In the genomic region with DNA sequence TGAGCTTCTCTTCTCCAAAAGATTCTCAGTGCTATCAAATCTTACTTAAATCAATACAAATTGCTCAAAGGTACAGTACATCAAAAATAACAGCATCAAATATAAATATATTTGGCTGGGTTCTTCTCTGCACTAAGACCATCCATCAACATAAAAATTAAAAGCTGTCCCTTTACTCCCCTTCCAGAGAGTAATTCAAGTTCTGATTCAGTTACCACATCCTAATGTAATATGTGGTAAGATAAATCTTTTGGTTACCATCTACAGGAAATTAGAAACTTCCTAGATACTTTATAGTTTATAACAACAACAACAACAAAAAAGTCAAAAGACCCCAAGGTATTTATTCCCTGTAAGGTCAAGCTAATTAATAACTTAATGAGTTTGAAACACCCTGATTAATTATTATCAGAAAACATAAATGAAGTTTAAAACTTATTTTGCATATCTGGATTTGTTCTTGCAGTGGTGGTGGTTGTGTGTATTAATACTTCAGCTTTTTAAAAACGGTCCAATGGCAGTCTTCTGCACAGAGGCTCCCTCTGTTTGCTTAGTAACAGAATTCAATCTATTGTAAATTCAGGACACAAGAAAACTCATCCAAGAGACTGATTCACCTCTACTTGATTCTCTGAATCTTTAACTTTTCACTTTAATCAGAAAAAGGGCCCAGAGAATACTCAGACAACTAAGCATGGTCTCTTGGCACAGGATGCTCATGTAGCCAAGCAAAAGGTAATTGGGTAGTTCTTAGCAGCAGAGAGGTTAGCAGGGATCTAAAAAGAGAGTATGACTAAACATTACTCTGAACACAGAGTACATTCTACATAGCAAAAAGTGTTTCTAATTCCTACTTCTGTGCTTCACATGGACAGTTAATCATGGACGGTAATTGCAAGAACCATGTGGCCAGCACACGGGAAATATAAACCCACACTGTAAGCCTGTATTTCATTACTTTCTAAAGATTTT, we compare ENCODE assay signal across 10 cellular contexts. TPM values are rescaled to one million over a fixed set of nuclear protein-coding genes. Genes with fewer than 3 reads are reported as not detected.
A peak's percentile ranks its signal among the peaks of the same experiment; 100 is the strongest.
DNase-seq lines count a peak whose midpoint lies in the region; ATAC-seq and TF ChIP-seq lines count a peak whose summit lies in the region.
"Had no signal": no experiment of that assay in that cellular context is flagged by ENCODE, and none has a peak within 500 bp of the region (broad histone marks: within the 10 kb centered on the region; RNA-seq: fewer than 3 reads in every experiment).

No MANE protein-coding gene starts in this region.

- H3K9me3 Mint-ChIP-seq in activated T-cell treated with anti-CD3 and anti-CD28 coated beads, Interleukin-2, amount 50 U/mL, for 72 hours = no peaks in the 10 kb centered on the region
- no peaks in the 10 kb centered on the region for H3K9me3 Mint-ChIP-seq in Caco-2 (ENCODE audit: unreplicated experiment)

- CTCF ChIA-PET in Caco-2 (lab: Charles Lee) = interaction anchor here (1.2 to 1.6 kb wide), 2 partner anchors 20 to 35 kb away, joined by 3 to 6 read pairs; partner anchors contain the start of gene DIAPH1

- H3K4me1 ChIP-seq in gastroesophageal sphincter = peaks cover 0 to 14% (median 2%) of the 10 kb centered on the region in 3 donors
- H3K4me1 ChIP-seq in stomach smooth muscle (ENCODE audit: control insufficient read depth, insufficient read depth, low read length) = peaks cover 6% of the 10 kb centered on the region
- H3K4me1 ChIP-seq in Caco-2 = no peaks in the 10 kb centered on the region

- H3K9me3 ChIP-seq in T-helper 17 cell (ENCODE audit: control insufficient read depth, low read length, poor library complexity, severe bottlenecking) = no peaks in the 10 kb centered on the region
- H3K9me3 ChIP-seq in gastroesophageal sphincter = no peaks in the 10 kb centered on the region
- H3K9me3 ChIP-seq in stomach smooth muscle (ENCODE audit: control insufficient read depth in 2 of 2, low read length in 2 of 2) = no peaks in the 10 kb centered on the region
- no peaks in the 10 kb centered on the region for H3K9me3 ChIP-seq in Caco-2

- H3K4me3 ChIP-seq in gastroesophageal sphincter = no peak overlapping the region
- no peak overlapping the region for H3K4me3 ChIP-seq in stomach smooth muscle (ENCODE audit: low read length in 2 of 2)
- H3K4me3 ChIP-seq in Caco-2 (ENCODE audit: low read depth, low read length) = no peak overlapping the region

- H3K36me3 ChIP-seq in gastroesophageal sphincter = peaks cover 0 to 7% of the 10 kb centered on the region in 2 donors
- no peaks in the 10 kb centered on the region for H3K36me3 ChIP-seq in stomach smooth muscle (ENCODE audit: control insufficient read depth in 2 of 2, insufficient read depth in 2 of 2, low read length in 2 of 2)
- H3K36me3 ChIP-seq in Caco-2 (ENCODE audit: control insufficient read depth, insufficient read depth, low read length) = 0 out of 2 replicates have a peak, but pooled peaks cover 1% of the 10 kb centered on the region

- no peak for DNase-seq in activated T-cell treated with anti-CD3 and anti-CD28 coated beads, Interleukin-2, amount 50 U/mL, for 72 hours
- DNase-seq in activated T-cell treated with anti-CD3 and anti-CD28 coated beads, Interleukin-2, amount 50 U/mL, for 1 hour = no peak
- DNase-seq in T-helper 17 cell (no peak), Caco-2 (no peak), HT-29 (ENCODE audit: low spot score) (no peak)
- DNase-seq: NCI-H1417 had no signal

- peak; percentile 72 to 84 for ATAC-seq in activated T-cell treated with anti-CD3 and anti-CD28 coated beads, Interleukin-2, amount 50 U/mL, for 72 hours (replicated peaks in 1 of 2)
- peak; percentile 60 for ATAC-seq in T-helper 17 cell
- ATAC-seq in gastroesophageal sphincter = peak; percentile 43
- ATAC-seq in HG02610 (IDR thresholded peaks at IDR 0.05; ENCODE audit: unreplicated experiment) = no peak
- ATAC-seq: HCT116 had no signal

- H3K27me3 Mint-ChIP-seq in activated T-cell treated with anti-CD3 and anti-CD28 coated beads, Interleukin-2, amount 50 U/mL, for 72 hours (ENCODE audit: low read depth) = no peaks in the 10 kb centered on the region
- H3K27me3 Mint-ChIP-seq in T-helper 17 cell (no peaks in the 10 kb centered on the region), Caco-2 (ENCODE audit: insufficient read depth, unreplicated experiment) (no peaks in the 10 kb centered on the region)

- no peak for TF ChIP-seq CTCF in gastroesophageal sphincter (IDR thresholded peaks at IDR 0.05)
- TF ChIP-seq CTCF in Caco-2 (IDR thresholded peaks at IDR 0.05; ENCODE audit: insufficient read depth in 1 of 2, low read depth in 1 of 2, low read length in 1 of 2, severe bottlenecking in 1 of 2, unreplicated experiment in 1 of 2) = no peak

- peak overlapping the region; percentile 92 for H3K27ac Mint-ChIP-seq in activated T-cell treated with anti-CD3 and anti-CD28 coated beads, Interleukin-2, amount 50 U/mL, for 72 hours
- H3K27ac Mint-ChIP-seq in T-helper 17 cell (peak overlapping the region; percentile 96), Caco-2 (ENCODE audit: unreplicated experiment) (no peak overlapping the region)

- no TSS peak for BruUV-seq in Caco-2 (replicated peaks; lab: Mats Ljungman, UMichigan)

- POLR2A ChIA-PET in Caco-2 (lab: Charles Lee) = no interaction called here

- H3K4me1 Mint-ChIP-seq in activated T-cell treated with anti-CD3 and anti-CD28 coated beads, Interleukin-2, amount 50 U/mL, for 72 hours (ENCODE audit: low read depth) = peaks cover 73% of the 10 kb centered on the region
- H3K4me1 Mint-ChIP-seq in T-helper 17 cell (peaks cover 47% of the 10 kb centered on the region), Caco-2 (ENCODE audit: low read depth, unreplicated experiment) (peaks cover 12% of the 10 kb centered on the region)

- H3K9ac ChIP-seq in stomach smooth muscle (ENCODE audit: low read length in 2 of 2) = peak overlapping the region in 1 of 2 donors; percentile 29

- TF ChIP-seq EP300 in gastroesophageal sphincter (IDR thresholded peaks at IDR 0.05) = no peak

- WGBS in gastroesophageal sphincter (ENCODE audit: low coverage in 1 of 2), 2 donors = 38 to 55% methylated on average over 3 of the region's 3 CpGs

- H3K27me3 ChIP-seq in gastroesophageal sphincter (no peaks in the 10 kb centered on the region), stomach smooth muscle (ENCODE audit: control insufficient read depth in 1 of 2, insufficient read depth in 2 of 2, low read length in 2 of 2) (no peaks in the 10 kb centered on the region), Caco-2 (replicated peaks; ENCODE audit: control insufficient read depth, insufficient read depth, low read length) (no peaks in the 10 kb centered on the region)

- TF ChIP-seq POLR2A in gastroesophageal sphincter (IDR thresholded peaks at IDR 0.05) = no peak

- H3K27ac ChIP-seq in gastroesophageal sphincter (peak overlapping the region in 2 of 4 donors; percentile 13 to 22), stomach smooth muscle (ENCODE audit: low read length) (peak overlapping the region; percentile 58)

- intact Hi-C loops in Caco-2 (cut with micrococcal nuclease; ENCODE audit: unreplicated experiment) = no loop called here

- H3K36me3 Mint-ChIP-seq in activated T-cell treated with anti-CD3 and anti-CD28 coated beads, Interleukin-2, amount 50 U/mL, for 72 hours (ENCODE audit: insufficient read depth in 2 of 2) = peaks cover 0 to 3% of the 10 kb centered on the region in 2 donors
- H3K36me3 Mint-ChIP-seq in T-helper 17 cell (ENCODE audit: low read depth) (peaks cover 2% of the 10 kb centered on the region), Caco-2 (ENCODE audit: insufficient read depth, unreplicated experiment) (peaks cover 17% of the 10 kb centered on the region)

- peak overlapping the region in 1 of 2 donors; percentile 49 for H3K4me3 Mint-ChIP-seq in activated T-cell treated with anti-CD3 and anti-CD28 coated beads, Interleukin-2, amount 50 U/mL, for 72 hours
- H3K4me3 Mint-ChIP-seq in T-helper 17 cell (peak overlapping the region; percentile 39), Caco-2 (ENCODE audit: unreplicated experiment) (no peak overlapping the region)

RNA-seq across cellular contexts. Expression of gene DIAPH1, which starts 20.1 kb away (rescaled TPM):
- 100 to 1,000 TPM; 162 to 165 TPM for total RNA-seq in activated T-cell treated with anti-CD3 and anti-CD28 coated beads, Interleukin-2, amount 50 U/mL, for 72 hours
- total RNA-seq in T-helper 17 cell = 100 to 1,000 TPM; 256 to 327 TPM
- total RNA-seq in gastroesophageal sphincter = 10 to 100 TPM; 35.2 to 62.3 (median 53.4) TPM
- total RNA-seq in Caco-2 (2022) = 161 and 167 TPM in 2 replicates
- 52.1 and 74.7 TPM in 2 replicates for total RNA-seq in HT-29 (2014; rRNA removed; shearing (Covaris generic))

RNA-seq across cellular contexts. Expression of gene HDAC3, which starts 38.0 kb away (rescaled TPM):
- 10 to 100 TPM; 64.1 to 69.2 TPM for total RNA-seq in activated T-cell treated with anti-CD3 and anti-CD28 coated beads, Interleukin-2, amount 50 U/mL, for 72 hours
- 10 to 100 TPM; 67.7 to 79.2 TPM for total RNA-seq in T-helper 17 cell
- total RNA-seq in gastroesophageal sphincter = 10 to 100 TPM; 35.4 to 77.8 (median 37.7) TPM
- total RNA-seq in Caco-2 (2022) = 73.0 and 74.5 TPM in 2 replicates
- 69.8 and 84.9 TPM in 2 replicates for total RNA-seq in HT-29 (2014; rRNA removed; shearing (Covaris generic))

RNA-seq across cellular contexts. Expression of gene RELL2, which starts 38.1 kb away (rescaled TPM):
- 10 to 100 TPM; 14.6 to 19.5 TPM for total RNA-seq in activated T-cell treated with anti-CD3 and anti-CD28 coated beads, Interleukin-2, amount 50 U/mL, for 72 hours
- total RNA-seq in T-helper 17 cell = 10 to 100 TPM; 17.2 to 17.8 TPM
- 1 to 10 TPM; 2.3 to 5.4 (median 2.8) TPM for total RNA-seq in gastroesophageal sphincter
- 8.7 and 13.6 TPM in 2 replicates for total RNA-seq in Caco-2 (2022)
- 26.6 and 27.2 TPM in 2 replicates for total RNA-seq in HT-29 (2014; rRNA removed; shearing (Covaris generic))

RNA-seq across cellular contexts. Expression of gene FCHSD1, which starts 52.5 kb away (rescaled TPM):
- total RNA-seq in activated T-cell treated with anti-CD3 and anti-CD28 coated beads, Interleukin-2, amount 50 U/mL, for 72 hours = 10 to 100 TPM; 54.1 to 61.1 TPM
- total RNA-seq in T-helper 17 cell (10 to 100 TPM; 77.6 to 82.2 TPM), gastroesophageal sphincter (10 to 100 TPM in 3 of 4 donors, 1 to 10 TPM in 1; 8.2 to 14.8 (median 13.3) TPM), Caco-2 (2022) (25.0 and 26.8 TPM in 2 replicates)
- 24.3 and 30.6 TPM in 2 replicates for total RNA-seq in HT-29 (2014; rRNA removed; shearing (Covaris generic))
